Comparison of ENCODE assay signal across 1 cellular context in genomic region chr4:85448880-85449763, GRCh38.
TF ChIP-seq lines count a peak whose summit lies in the region.

No MANE protein-coding gene starts in this region.

TF ChIP-seq in GM23338, 12 proteins besides CTCF, POLR2A, EP300 and RAD21 (continued from another document):
- TF ChIP-seq ETS1 (IDR thresholded peaks at IDR 0.05) (no peak), EZH2phosphoT487 (IDR thresholded peaks at IDR 0.05; ENCODE audit: unreplicated experiment) (no peak), STAT1 (IDR thresholded peaks at IDR 0.05; ENCODE audit: unreplicated experiment) (no peak), CREB1 (CRISPR knock-in tag; IDR thresholded peaks at IDR 0.05; ENCODE audit: low read depth) (no peak), NANOG (IDR thresholded peaks at IDR 0.05; ENCODE audit: borderline replicate concordance) (no peak), EZH2 (IDR thresholded peaks at IDR 0.05; ENCODE audit: low read depth, unreplicated experiment) (no peak)
